ENCODE assay signal across 23 cellular contexts in the genomic region with DNA sequence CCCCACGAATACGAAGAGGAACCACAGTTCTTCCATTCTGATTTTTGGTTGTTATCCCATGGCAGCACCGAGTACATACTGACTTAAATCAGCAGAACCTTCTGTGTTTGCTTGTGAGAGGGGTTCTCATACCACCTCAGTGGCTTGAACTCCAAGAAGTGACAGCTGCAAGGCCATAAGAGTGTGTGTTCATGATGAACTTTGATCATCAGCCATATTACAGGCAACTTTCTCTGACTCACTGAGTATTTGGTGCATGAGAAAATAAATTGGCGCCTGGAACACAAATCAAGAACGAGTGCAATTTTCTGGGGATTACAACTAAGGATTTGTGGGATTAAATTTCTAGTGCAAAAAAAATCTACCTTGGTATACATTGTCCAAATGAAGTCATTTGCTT.
DNase-seq lines count a peak whose midpoint lies in the region; ATAC-seq and TF ChIP-seq lines count a peak whose summit lies in the region.
"Had no signal": no experiment of that assay in that cellular context is flagged by ENCODE, and none has a peak within 500 bp of the region (broad histone marks: within the 10 kb centered on the region; RNA-seq: fewer than 3 reads in every experiment).

No MANE protein-coding gene starts in this region.

- no peak overlapping the region for H3K9ac ChIP-seq in trophoblast cell (ENCODE audit: low read length)

- no peak overlapping the region for H3K4ac ChIP-seq in trophoblast cell (ENCODE audit: low read depth, low read length)

- H3K36me3 ChIP-seq in Peyer's patch (no peaks in the 10 kb centered on the region), psoas muscle (ENCODE audit: insufficient read depth in 1 of 2, low read depth in 1 of 2) (no peaks in the 10 kb centered on the region), urinary bladder (ENCODE audit: insufficient read depth) (no peaks in the 10 kb centered on the region), tibial artery (no peaks in the 10 kb centered on the region), trophoblast cell (ENCODE audit: control insufficient read depth in 1 of 2, insufficient read depth in 2 of 2, low read length in 2 of 2) (no peaks in the 10 kb centered on the region)
- H3K36me3 ChIP-seq: HAP-1, heart right ventricle, lower lobe of right lung, spleen, tibial nerve had no signal

- TF ChIP-seq CTCF in Peyer's patch (IDR thresholded peaks at IDR 0.05): no peak
- TF ChIP-seq CTCF in fibroblast of mammary gland (conservative IDR thresholded peaks at IDR 0.05; ENCODE audit: control insufficient read depth, insufficient read depth, low read depth, low read length): no peak
- no peak for TF ChIP-seq CTCF in psoas muscle (IDR thresholded peaks at IDR 0.05)
- TF ChIP-seq CTCF in tibial artery (IDR thresholded peaks at IDR 0.05): no peak

- H2BK120ac ChIP-seq in trophoblast cell (ENCODE audit: insufficient read depth, low read length, poor library complexity): no peak overlapping the region

- DNase-seq in Peyer's patch (no peak), fibroblast of mammary gland (ENCODE audit: low read depth) (peak; percentile 7), psoas muscle (no peak), tibial artery (no peak), trophoblast cell (no peak)
- no peak for DNase-seq in stimulated activated naive CD4-positive, alpha-beta T cell treated with Interleukin-2 at 50 U/mL for 16 hours (lab: John Stamatoyannopoulos, UW)
- DNase-seq: activated CD4-positive, alpha-beta T cell treated with anti-CD3 and anti-CD28 coated beads for 48 hours; activated effector memory CD4-positive, alpha-beta T cell treated with Interleukin-2 at 50 U/mL for 16 hours; CD8-positive, alpha-beta memory T cell; effector CD4-positive, alpha-beta T cell; heart right ventricle; Karpas-422; lower lobe of right lung; NCI-H146; NCI-H226; NCI-H526 treated with DMSO at 0.1 percent for 48 hours; retina; SHP77; spleen; stimulated activated CD4-positive, alpha-beta T cell treated with anti-CD3 and anti-CD28 coated beads, Interleukin-2, amount 100 ng/mL, for 24 hours had no signal

- no peaks in the 10 kb centered on the region for H3K9me3 ChIP-seq in Peyer's patch
- no peaks in the 10 kb centered on the region for H3K9me3 ChIP-seq in psoas muscle
- H3K9me3 ChIP-seq in tibial artery: no peaks in the 10 kb centered on the region
- H3K9me3 ChIP-seq in trophoblast cell (ENCODE audit: insufficient read depth, low read depth, low read length): no peaks in the 10 kb centered on the region
- H3K9me3 ChIP-seq: HAP-1, heart right ventricle, lower lobe of right lung, spleen, tibial nerve had no signal

- intact Hi-C loops in psoas muscle (cut with DNase I): no loop called here
- intact Hi-C loops in tibial artery (cut with DNase I; ENCODE audit: low total_unique reads): no loop called here

- no peak overlapping the region for H3K4me3 ChIP-seq in Peyer's patch
- no peak overlapping the region for H3K4me3 ChIP-seq in fibroblast of mammary gland (ENCODE audit: control insufficient read depth, low read depth, low read length)
- no peak overlapping the region for H3K4me3 ChIP-seq in psoas muscle
- no peak overlapping the region for H3K4me3 ChIP-seq in urinary bladder (ENCODE audit: low read depth, low read length)
- H3K4me3 ChIP-seq in tibial artery: no peak overlapping the region
- no peak overlapping the region for H3K4me3 ChIP-seq in trophoblast cell (ENCODE audit: low read depth, low read length)
- H3K4me3 ChIP-seq: HAP-1, heart right ventricle, lower lobe of right lung, spleen, tibial nerve had no signal

- no peak for TF ChIP-seq POLR2A in Peyer's patch (IDR thresholded peaks at IDR 0.05)

- H2AFZ ChIP-seq in trophoblast cell (ENCODE audit: insufficient read depth, low read length, poor library complexity): no peak overlapping the region

- H3K27ac ChIP-seq in Peyer's patch (peak overlapping the region in 3 of 4 donors; percentile 1 to 35 (median 7)), psoas muscle (peak overlapping the region; percentile 3), urinary bladder (ENCODE audit: low read depth) (peak overlapping the region; percentile 15), tibial artery (peak overlapping the region in 1 of 2 donors; percentile 48), trophoblast cell (ENCODE audit: low read depth, low read length) (no peak overlapping the region)
- H3K27ac ChIP-seq: lower lobe of right lung, spleen, tibial nerve had no signal

- no peak overlapping the region for H4K8ac ChIP-seq in trophoblast cell (ENCODE audit: low read depth, low read length)

- H2BK12ac ChIP-seq in trophoblast cell (ENCODE audit: low read length): no peak overlapping the region

- no peak overlapping the region for H2BK5ac ChIP-seq in trophoblast cell (ENCODE audit: low read depth, low read length, poor library complexity)

- 41 to 61% (median 43%) methylated on average over 5 of the region's 5 CpGs for WGBS in psoas muscle, 3 donors
- 72% methylated on average over 5 of the region's 5 CpGs for WGBS in urinary bladder
- no CpG with 5 or more reads among the region's 5 CpGs for WGBS in trophoblast cell (ENCODE audit: extremely low coverage, insufficient coverage, insufficient read length)

- peak in 3 of 4 donors; percentile 35 to 64 (median 61) for ATAC-seq in psoas muscle
- ATAC-seq: heart right ventricle, lower lobe of right lung had no signal

- no peak overlapping the region for H3K14ac ChIP-seq in trophoblast cell (ENCODE audit: low read length)

- no peaks in the 10 kb centered on the region for H3K79me1 ChIP-seq in trophoblast cell (ENCODE audit: low read length)

- H3K4me1 ChIP-seq in Peyer's patch (no peaks in the 10 kb centered on the region), psoas muscle (no peaks in the 10 kb centered on the region), urinary bladder (ENCODE audit: insufficient read depth) (peaks cover 4% of the 10 kb centered on the region), tibial artery (peaks cover 0 to 69% (median 16%) of the 10 kb centered on the region in 4 donors), trophoblast cell (ENCODE audit: control insufficient read depth in 1 of 2, insufficient read depth in 2 of 2, low read length in 2 of 2) (no peaks in the 10 kb centered on the region)
- H3K4me1 ChIP-seq: HAP-1, lower lobe of right lung, spleen had no signal

- H2AK5ac ChIP-seq in trophoblast cell (ENCODE audit: low read length): no peak overlapping the region

- H4K12ac ChIP-seq in trophoblast cell (ENCODE audit: low read depth, low read length): no peak overlapping the region

- H3K79me2 ChIP-seq in trophoblast cell (ENCODE audit: control insufficient read depth, insufficient read depth, low read length, poor library complexity): no peaks in the 10 kb centered on the region

- H3K4me2 ChIP-seq in trophoblast cell (ENCODE audit: low read length): no peak overlapping the region

- no peak overlapping the region for H3K18ac ChIP-seq in trophoblast cell (ENCODE audit: low read length)

- H4K91ac ChIP-seq in trophoblast cell (ENCODE audit: low read depth, low read length): no peak overlapping the region

- no peak overlapping the region for H3K23ac ChIP-seq in trophoblast cell (ENCODE audit: low read length)

- H3K27me3 ChIP-seq in Peyer's patch: no peaks in the 10 kb centered on the region
- H3K27me3 ChIP-seq in psoas muscle (ENCODE audit: insufficient read depth in 3 of 3, low read length in 2 of 3): no peaks in the 10 kb centered on the region
- no peaks in the 10 kb centered on the region for H3K27me3 ChIP-seq in tibial artery
- no peaks in the 10 kb centered on the region for H3K27me3 ChIP-seq in trophoblast cell (ENCODE audit: insufficient read depth, low read length)
- H3K27me3 ChIP-seq: heart right ventricle, spleen, tibial nerve had no signal
